Comparison of ENCODE assay signal across 15 cellular contexts in genomic region chr5:67308988-67309688, GRCh38.
DNase-seq lines count a peak whose midpoint lies in the region; ATAC-seq and TF ChIP-seq lines count a peak whose summit lies in the region.
"Had no signal": no experiment of that assay in that cellular context is flagged by ENCODE, and none has a peak within 500 bp of the region (broad histone marks: within the 10 kb centered on the region; RNA-seq: fewer than 3 reads in every experiment).

No MANE protein-coding gene starts in this region.

- no peaks in the 10 kb centered on the region for H3K36me3 ChIP-seq in esophagus muscularis mucosa
- H3K36me3 ChIP-seq in body of pancreas (replicated peaks in 1 of 2; ENCODE audit: insufficient read depth in 1 of 2, low read depth in 2 of 2): no peaks in the 10 kb centered on the region
- H3K36me3 ChIP-seq: BE2C had no signal

- H3K4me1 ChIP-seq in esophagus muscularis mucosa (peaks cover 11 to 31% (median 30%) of the 10 kb centered on the region in 4 donors), body of pancreas (no peaks in the 10 kb centered on the region)
- H3K4me1 ChIP-seq: BE2C had no signal

- H3K4me3 ChIP-seq in esophagus muscularis mucosa: no peak overlapping the region
- H3K4me3 ChIP-seq in body of pancreas: no peak overlapping the region
- H3K4me3 ChIP-seq: GM23248 had no signal

- TF ChIP-seq POLR2A in esophagus muscularis mucosa (IDR thresholded peaks at IDR 0.05; ENCODE audit: low read depth): no peak
- no peak for TF ChIP-seq POLR2A in body of pancreas (IDR thresholded peaks at IDR 0.05)

- DNase-seq in NCI-H748 (lab: John Stamatoyannopoulos, UW; ENCODE audit: unreplicated experiment) (peak; percentile 21), NCI-H748 treated with DMSO at 0.1 percent for 48 hours (lab: John Stamatoyannopoulos, UW) (no peak), DMS53 treated with DMSO at 0.1 percent for 48 hours (lab: John Stamatoyannopoulos, UW; ENCODE audit: unreplicated experiment) (peak; percentile 53), esophagus muscularis mucosa (ENCODE audit: extremely low spot score) (peak; percentile 31), body of pancreas (no peak), HK-2 (ENCODE audit: unreplicated experiment) (no peak)
- DNase-seq: BE2C; CD8-positive, alpha-beta T cell; COR-L47; GF-D8; GM23248 had no signal

- no peak for ATAC-seq in GM21360 (IDR thresholded peaks at IDR 0.05; ENCODE audit: unreplicated experiment)
- ATAC-seq in body of pancreas: no peak
- ATAC-seq: CD8-positive, alpha-beta T cell; HCT116 had no signal

- H3K27me3 ChIP-seq in esophagus muscularis mucosa (no peaks in the 10 kb centered on the region), body of pancreas (no peaks in the 10 kb centered on the region)
- H3K27me3 ChIP-seq: BE2C had no signal

- intact Hi-C loops in esophagus muscularis mucosa (cut with DNase I): no loop called here
- intact Hi-C loops in body of pancreas (cut with DNase I): no loop called here

- 92% methylated on average over 3 of the region's 3 CpGs for WGBS in esophagus muscularis mucosa
- 58 to 64% methylated on average over 3 of the region's 3 CpGs for WGBS in body of pancreas, 2 donors

- no peak for TF ChIP-seq CTCF in VCaP (conservative IDR thresholded peaks at IDR 0.05)
- no peak for TF ChIP-seq CTCF in esophagus muscularis mucosa (IDR thresholded peaks at IDR 0.05)
- no peak for TF ChIP-seq CTCF in body of pancreas (IDR thresholded peaks at IDR 0.05)

- H3K9me3 ChIP-seq in esophagus muscularis mucosa: no peaks in the 10 kb centered on the region
- H3K9me3 ChIP-seq in body of pancreas: no peaks in the 10 kb centered on the region
- H3K9me3 ChIP-seq: BE2C had no signal

- H3K27ac ChIP-seq in VCaP (peak overlapping the region; percentile 62), esophagus muscularis mucosa (replicated peaks in 1 of 4) (no peak overlapping the region), body of pancreas (no peak overlapping the region)
- H3K27ac ChIP-seq: C4-2B, GM23248 had no signal

- TF ChIP-seq EP300 in esophagus muscularis mucosa (IDR thresholded peaks at IDR 0.05): no peak

Comparison
In these comparisons a context has a peak if more than half of its experiments do, and no peak if none do; other contexts are left out.
1. DNase-seq: peak in NCI-H748 (single experiment), DMS53 treated with DMSO at 0.1 percent for 48 hours (single experiment) and esophagus muscularis mucosa (single experiment); none in NCI-H748 treated with DMSO at 0.1 percent for 48 hours (single experiment), body of pancreas (0 of 4) and HK-2 (single experiment).